Comparison of ENCODE assay signal across 15 cellular contexts in the genomic region with DNA sequence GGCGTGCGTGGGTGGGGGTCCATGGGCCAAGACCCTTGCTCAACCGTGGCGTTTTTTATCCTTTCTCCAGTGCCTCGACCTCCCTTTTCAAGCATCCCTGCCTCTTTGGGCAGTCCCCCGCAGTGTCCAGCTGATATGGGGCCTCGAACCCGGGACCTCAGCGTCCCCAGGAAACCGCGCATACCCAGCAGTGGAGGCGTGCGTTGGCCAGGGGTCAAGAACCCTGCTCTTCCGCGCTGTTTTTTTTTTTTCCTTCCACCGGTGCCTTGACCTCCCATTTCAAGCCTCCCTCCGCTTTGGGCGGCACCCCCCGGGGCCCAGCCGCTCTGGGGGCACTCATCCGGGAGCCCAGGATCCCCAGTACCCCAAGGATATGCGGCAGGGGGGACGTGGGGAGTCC.
A peak's percentile ranks its signal among the peaks of the same experiment; 100 is the strongest.
DNase-seq lines count a peak whose midpoint lies in the region; ATAC-seq, FAIRE-seq and TF ChIP-seq lines count a peak whose summit lies in the region.
"Had no signal": no experiment of that assay in that cellular context is flagged by ENCODE, and none has a peak within 500 bp of the region (broad histone marks: within the 10 kb centered on the region; RNA-seq: fewer than 3 reads in every experiment).

No MANE protein-coding gene starts in this region.

- ATAC-seq in SK-N-SH treated with all-trans-retinoic acid at 6 μM for 48 hours (no peak), K562 (peak; percentile 2; the same call in 1 of the 3 replicates), GM19035 (IDR thresholded peaks at IDR 0.05; ENCODE audit: unreplicated experiment) (no peak)

- H3K4me1 ChIP-seq in SK-N-SH (ENCODE audit: control insufficient read depth in 1 of 2, insufficient read depth in 2 of 2, low read depth in 1 of 2, low read length in 1 of 2), result no peaks in the 10 kb centered on the region; a peak in 1 of 4 replicates
- H3K4me1 ChIP-seq in NT2/D1 (ENCODE audit: insufficient read depth, insufficient read length), result peaks cover 49% of the 10 kb centered on the region
- H3K4me1 ChIP-seq in K562 (replicated peaks in 1 of 2; ENCODE audit: control insufficient read depth in 2 of 2, insufficient read depth in 2 of 2, low read length in 2 of 2), result peaks cover 25 to 100% of the 10 kb centered on the region in 2 experiments
- H3K4me1 ChIP-seq: BE2C had no signal

- H3K4me3 ChIP-seq in SK-N-SH (ENCODE audit: low read depth in 2 of 2, low read length in 1 of 2) (no peak overlapping the region), NT2/D1 (ENCODE audit: insufficient read length, low read depth) (peak overlapping the region; percentile 73), K562 (peak overlapping the region; percentile 35; the same call in 1 of the 2 replicates)

- H3K36me3 ChIP-seq in SK-N-SH (replicated peaks in 1 of 2; ENCODE audit: control insufficient read depth in 1 of 2, insufficient read depth in 2 of 2, low read length in 1 of 2) (no peaks in the 10 kb centered on the region), NT2/D1 (ENCODE audit: insufficient read depth, insufficient read length, low read length) (no peaks in the 10 kb centered on the region), K562 (ENCODE audit: control insufficient read depth, insufficient read depth, low read length) (no peaks in the 10 kb centered on the region)
- H3K36me3 ChIP-seq: BE2C had no signal

- no peak for TF ChIP-seq POLR2A in K562 (conservative IDR thresholded peaks at IDR 0.05)

- H3K27ac Mint-ChIP-seq in activated naive CD4-positive, alpha-beta T cell treated with anti-CD3 and anti-CD28 coated beads, Interleukin-2, amount 10 ng/mL, durations not matched to agents 7 days and 5 days, result no peak overlapping the region
- H3K27ac Mint-ChIP-seq: CD4-positive, alpha-beta T cell had no signal

- no peak for DNase-seq in SK-N-SH
- no peak for DNase-seq in NT2/D1 (ENCODE audit: low read depth, low spot score)
- no peak for DNase-seq in K562 (ENCODE audit: extremely low read depth in 1 of 4, low spot score in 3 of 4)
- DNase-seq in COR-L47 (lab: John Stamatoyannopoulos, UW), result no peak
- DNase-seq in activated naive CD4-positive, alpha-beta T cell treated with anti-CD3 and anti-CD28 coated beads, Interleukin-2, amount 10 ng/mL, durations not matched to agents 7 days and 5 days, result no peak
- DNase-seq: C1 segment of cervical spinal cord; CD4-positive, alpha-beta T cell; DMS79 treated with DMSO at 0.1 percent for 48 hours; GF-D8; HCEC 1CT had no signal

- H3K79me2 ChIP-seq in SK-N-SH (ENCODE audit: insufficient read depth) (no peaks in the 10 kb centered on the region), K562 (ENCODE audit: control insufficient read depth, insufficient read depth, low read length) (no peaks in the 10 kb centered on the region; the same call in 2 of the 3 replicates)

- TF ChIP-seq RAD21 in SK-N-SH (IDR thresholded peaks at IDR 0.05; ENCODE audit: low read length), result no peak
- no peak for TF ChIP-seq RAD21 in K562 (CRISPR knock-in tag; conservative IDR thresholded peaks at IDR 0.05 in 1 of 2, IDR thresholded peaks at IDR 0.05 in 1 of 2)

- peaks cover 38% of the 10 kb centered on the region for H3K27me3 ChIP-seq in SK-N-SH (ENCODE audit: insufficient read depth)
- H3K27me3 ChIP-seq in NT2/D1 (ENCODE audit: insufficient read depth, insufficient read length), result peaks cover 100% of the 10 kb centered on the region
- 0 out of 5 replicates have a peak, but pooled peaks cover 0 to 5% of the 10 kb centered on the region in 2 experiments for H3K27me3 ChIP-seq in K562 (ENCODE audit: control insufficient read depth in 2 of 2, insufficient read depth in 2 of 2, low read length in 2 of 2)

- H3K36me3 Mint-ChIP-seq in activated naive CD4-positive, alpha-beta T cell treated with anti-CD3 and anti-CD28 coated beads, Interleukin-2, amount 10 ng/mL, durations not matched to agents 7 days and 5 days, result no peaks in the 10 kb centered on the region

- H3K9me1 ChIP-seq in K562 (ENCODE audit: control insufficient read depth, insufficient read depth, low read length), result no peaks in the 10 kb centered on the region

- H3K27me3 Mint-ChIP-seq in activated naive CD4-positive, alpha-beta T cell treated with anti-CD3 and anti-CD28 coated beads, Interleukin-2, amount 10 ng/mL, durations not matched to agents 7 days and 5 days, result no peaks in the 10 kb centered on the region
- H3K27me3 Mint-ChIP-seq: CD4-positive, alpha-beta T cell had no signal

- H3K9me3 Mint-ChIP-seq in activated naive CD4-positive, alpha-beta T cell treated with anti-CD3 and anti-CD28 coated beads, Interleukin-2, amount 10 ng/mL, durations not matched to agents 7 days and 5 days, result peaks cover 14% of the 10 kb centered on the region
- H3K9me3 Mint-ChIP-seq: CD4-positive, alpha-beta T cell had no signal

- H3K4me2 ChIP-seq in SK-N-SH, result 0 out of 2 replicates have a peak overlapping the region, but pooled peaks have one; percentile 37
- peak overlapping the region; percentile 83 for H3K4me2 ChIP-seq in K562 (ENCODE audit: insufficient read depth, low read length)

- CTCF ChIA-PET in SK-N-SH (lab: Yijun Ruan, JAX), result no interaction called here
- CTCF ChIA-PET in K562 (lab: Yijun Ruan, JAX; ENCODE audit: low intra/inter-chr PET ratio), result no interaction called here
- CTCF ChIA-PET in activated naive CD4-positive, alpha-beta T cell treated with anti-CD3 and anti-CD28 coated beads, Interleukin-2, amount 10 ng/mL, durations not matched to agents 7 days and 5 days (lab: Charles Lee), result no interaction called here

- intact Hi-C loops in K562 (cut with micrococcal nuclease), result loop anchor here (10.0 kb wide), 1 partner anchor 223 kb away; no protein-coding TSS in a partner anchor

- no TSS peak for BruUV-seq in K562 (replicated peaks; lab: Mats Ljungman, UMichigan)

- H3K9me3 ChIP-seq in SK-N-SH (no peaks in the 10 kb centered on the region), NT2/D1 (ENCODE audit: insufficient read depth, low read length) (no peaks in the 10 kb centered on the region), K562 (replicated peaks; ENCODE audit: control insufficient read depth, insufficient read depth, low read depth, low read length) (no peaks in the 10 kb centered on the region)
- H3K9me3 ChIP-seq: BE2C had no signal

- in situ Hi-C loops in K562 (cut with MboI), result no loop called here

- no peak for FAIRE-seq in K562 (lab: Jason Lieb, UNC)
- FAIRE-seq: GM19239 had no signal

- H3K27ac ChIP-seq in SK-N-SH (ENCODE audit: low read depth in 2 of 2, low read length in 1 of 2) (no peak overlapping the region), K562 (ENCODE audit: extremely low read depth, low read depth, low read length) (peak overlapping the region; percentile 72)
- H3K27ac ChIP-seq: HL-60 had no signal

- no peak overlapping the region for H3K4me3 Mint-ChIP-seq in activated naive CD4-positive, alpha-beta T cell treated with anti-CD3 and anti-CD28 coated beads, Interleukin-2, amount 10 ng/mL, durations not matched to agents 7 days and 5 days
- H3K4me3 Mint-ChIP-seq: CD4-positive, alpha-beta T cell had no signal

- WGBS in SK-N-SH (ENCODE audit: low lambda C conversion rate), result 17% methylated on average over 23 of the region's 23 CpGs
- 27% methylated on average over 17 of the region's 23 CpGs for WGBS in K562 (ENCODE audit: insufficient coverage, low coverage, missing lambda C conversion rate)

- H3K9me2 ChIP-seq in SK-N-SH, result no peaks in the 10 kb centered on the region

- POLR2A ChIA-PET in SK-N-SH (lab: Yijun Ruan, JAX) (no interaction called here), K562 (lab: Yijun Ruan, JAX) (no interaction called here)

- H4K20me1 ChIP-seq in SK-N-SH (ENCODE audit: insufficient read depth) (no peaks in the 10 kb centered on the region), K562 (replicated peaks; ENCODE audit: control insufficient read depth, insufficient read depth, low read length) (no peaks in the 10 kb centered on the region)

- TF ChIP-seq CTCF in SK-N-SH (IDR thresholded peaks at IDR 0.05) (no peak), K562 (IDR thresholded peaks at IDR 0.05 in 2 of 3, conservative IDR thresholded peaks at IDR 0.05 in 1 of 3; ENCODE audit: insufficient read depth in 2 of 3, low read depth in 1 of 3, low read length in 3 of 3) (no peak)

- H3K9ac ChIP-seq in SK-N-SH (no peak overlapping the region), NT2/D1 (ENCODE audit: insufficient read length, low read depth) (peak overlapping the region; percentile 74), K562 (ENCODE audit: insufficient read depth in 1 of 2, low read depth in 2 of 2, low read length in 2 of 2) (peak overlapping the region; percentile 82 to 94; a peak in 3 of 4 replicates)

- no peaks in the 10 kb centered on the region for H3K4me1 Mint-ChIP-seq in activated naive CD4-positive, alpha-beta T cell treated with anti-CD3 and anti-CD28 coated beads, Interleukin-2, amount 10 ng/mL, durations not matched to agents 7 days and 5 days

- no peaks in the 10 kb centered on the region for H3F3A ChIP-seq in SK-N-SH (replicated peaks; ENCODE audit: insufficient read depth)

- no peak overlapping the region for H2AFZ ChIP-seq in SK-N-SH (ENCODE audit: low read depth)
- peak overlapping the region; percentile 98 for H2AFZ ChIP-seq in K562 (ENCODE audit: low read depth, low read length)

- no peak for TF ChIP-seq EP300 in SK-N-SH (IDR thresholded peaks at IDR 0.05; ENCODE audit: borderline replicate concordance in 1 of 2, low read depth in 1 of 2, low read length in 1 of 2)
- no peak for TF ChIP-seq EP300 in K562 (IDR thresholded peaks at IDR 0.05; ENCODE audit: low read length)

TF ChIP-seq in SK-N-SH, 30 proteins besides CTCF, POLR2A, EP300 and RAD21 (continues in another document):
- no peak for TF ChIP-seq CHD2 (IDR thresholded peaks at IDR 0.05; ENCODE audit: low read length, partially characterized antibody)
- TF ChIP-seq GABPA (IDR thresholded peaks at IDR 0.05; ENCODE audit: low read depth), result no peak
- no peak for TF ChIP-seq FOXM1 (IDR thresholded peaks at IDR 0.05; ENCODE audit: low read depth)
- TF ChIP-seq RCOR1 (IDR thresholded peaks at IDR 0.05; ENCODE audit: low read length), result no peak
- no peak for TF ChIP-seq TCF12 (IDR thresholded peaks at IDR 0.05)

TF ChIP-seq in SK-N-SH treated with all-trans-retinoic acid at 6 μM for 48 hours, 23 proteins besides CTCF, POLR2A, EP300 and RAD21 (continues in another document):
- TF ChIP-seq ZNF565 (CRISPR knock-in tag; conservative IDR thresholded peaks at IDR 0.05; ENCODE audit: low read depth) (no peak), ZNF70 (CRISPR knock-in tag; IDR thresholded peaks at IDR 0.05) (no peak)

TF ChIP-seq in K562, 482 proteins besides CTCF, POLR2A, EP300 and RAD21 (continues in another document):
- TF ChIP-seq PTRF (tag; IDR thresholded peaks at IDR 0.05) (no peak), ZNF384 (IDR thresholded peaks at IDR 0.05; ENCODE audit: low read depth, low read length) (0 out of 2 replicates have a peak, but pooled peaks have one; percentile 33)
- TF ChIP-seq, protein P1, sequence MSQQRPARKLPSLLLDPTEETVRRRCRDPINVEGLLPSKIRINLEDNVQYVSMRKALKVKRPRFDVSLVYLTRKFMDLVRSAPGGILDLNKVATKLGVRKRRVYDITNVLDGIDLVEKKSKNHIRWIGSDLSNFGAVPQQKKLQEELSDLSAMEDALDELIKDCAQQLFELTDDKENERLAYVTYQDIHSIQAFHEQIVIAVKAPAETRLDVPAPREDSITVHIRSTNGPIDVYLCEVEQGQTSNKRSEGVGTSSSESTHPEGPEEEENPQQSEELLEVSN (IDR thresholded peaks at IDR 0.05; ENCODE audit: borderline replicate concordance in 1 of 2, extremely low read depth in 1 of 2, insufficient read depth in 1 of 2, insufficient read length in 1 of 2, low read depth in 1 of 2, low read length in 1 of 2, poor library complexity in 1 of 2, severe bottlenecking in 1 of 2), result peak in 1 of 2 experiments; percentile 15

Comparison
In these comparisons a context has a peak if more than half of its experiments do, and no peak if none do; other contexts are left out.
1. H3K4me3 ChIP-seq: peak in NT2/D1 (single experiment) and K562 (single experiment); none in SK-N-SH (0 of 2).